1 cellular context compared by ENCODE assay signal in the genomic region with DNA sequence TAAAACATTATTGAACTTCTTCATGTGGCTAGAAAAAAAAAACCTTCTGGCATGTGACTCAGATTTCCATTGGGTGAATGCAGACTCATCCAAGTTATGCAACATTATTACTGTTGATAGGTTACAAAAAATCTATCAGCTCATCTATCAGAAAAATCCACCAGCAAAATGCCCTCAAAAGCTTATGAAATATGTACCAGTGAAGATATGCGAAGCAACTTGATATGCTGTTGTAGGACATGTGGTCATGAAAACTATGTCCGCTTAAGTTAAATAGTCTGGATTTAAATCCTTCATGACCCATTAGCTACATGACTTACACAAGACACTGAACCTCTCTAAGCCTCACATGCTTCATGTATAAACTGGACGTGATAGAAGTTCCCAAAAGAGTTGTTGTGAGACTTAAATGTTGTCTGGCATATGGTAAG.
TF ChIP-seq lines count a peak whose summit lies in the region.

No MANE protein-coding gene starts in this region.

TF ChIP-seq in HepG2, 621 proteins besides CTCF, POLR2A, EP300 and RAD21 (continued from another document):
- no peak for TF ChIP-seq TBP (CRISPR knock-in tag; IDR thresholded peaks at IDR 0.05)
- TF ChIP-seq, protein P1, sequence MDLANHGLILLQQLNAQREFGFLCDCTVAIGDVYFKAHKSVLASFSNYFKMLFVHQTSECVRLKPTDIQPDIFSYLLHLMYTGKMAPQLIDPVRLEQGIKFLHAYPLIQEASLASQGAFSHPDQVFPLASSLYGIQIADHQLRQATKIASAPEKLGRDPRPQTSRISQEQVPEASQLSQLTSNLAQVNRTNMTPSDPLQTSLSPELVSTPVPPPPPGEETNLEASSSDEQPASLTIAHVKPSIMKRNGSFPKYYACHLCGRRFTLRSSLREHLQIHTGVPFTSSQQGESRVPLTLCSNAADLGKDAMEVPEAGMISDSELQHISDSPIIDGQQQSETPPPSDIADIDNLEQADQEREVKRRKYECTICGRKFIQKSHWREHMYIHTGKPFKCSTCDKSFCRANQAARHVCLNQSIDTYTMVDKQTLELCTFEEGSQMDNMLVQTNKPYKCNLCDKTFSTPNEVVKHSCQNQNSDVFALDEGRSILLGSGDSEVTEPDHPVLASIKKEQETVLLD (CRISPR knock-in tag; IDR thresholded peaks at IDR 0.05; ENCODE audit: low read depth), result no peak
- TF ChIP-seq, protein P2, sequence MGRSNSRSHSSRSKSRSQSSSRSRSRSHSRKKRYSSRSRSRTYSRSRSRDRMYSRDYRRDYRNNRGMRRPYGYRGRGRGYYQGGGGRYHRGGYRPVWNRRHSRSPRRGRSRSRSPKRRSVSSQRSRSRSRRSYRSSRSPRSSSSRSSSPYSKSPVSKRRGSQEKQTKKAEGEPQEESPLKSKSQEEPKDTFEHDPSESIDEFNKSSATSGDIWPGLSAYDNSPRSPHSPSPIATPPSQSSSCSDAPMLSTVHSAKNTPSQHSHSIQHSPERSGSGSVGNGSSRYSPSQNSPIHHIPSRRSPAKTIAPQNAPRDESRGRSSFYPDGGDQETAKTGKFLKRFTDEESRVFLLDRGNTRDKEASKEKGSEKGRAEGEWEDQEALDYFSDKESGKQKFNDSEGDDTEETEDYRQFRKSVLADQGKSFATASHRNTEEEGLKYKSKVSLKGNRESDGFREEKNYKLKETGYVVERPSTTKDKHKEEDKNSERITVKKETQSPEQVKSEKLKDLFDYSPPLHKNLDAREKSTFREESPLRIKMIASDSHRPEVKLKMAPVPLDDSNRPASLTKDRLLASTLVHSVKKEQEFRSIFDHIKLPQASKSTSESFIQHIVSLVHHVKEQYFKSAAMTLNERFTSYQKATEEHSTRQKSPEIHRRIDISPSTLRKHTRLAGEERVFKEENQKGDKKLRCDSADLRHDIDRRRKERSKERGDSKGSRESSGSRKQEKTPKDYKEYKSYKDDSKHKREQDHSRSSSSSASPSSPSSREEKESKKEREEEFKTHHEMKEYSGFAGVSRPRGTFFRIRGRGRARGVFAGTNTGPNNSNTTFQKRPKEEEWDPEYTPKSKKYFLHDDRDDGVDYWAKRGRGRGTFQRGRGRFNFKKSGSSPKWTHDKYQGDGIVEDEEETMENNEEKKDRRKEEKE (IDR thresholded peaks at IDR 0.05), result no peak
- no peak for TF ChIP-seq ZBTB21 (CRISPR knock-in tag; IDR thresholded peaks at IDR 0.05)
- no peak for TF ChIP-seq TSC22D2 (CRISPR knock-in tag; IDR thresholded peaks at IDR 0.05; ENCODE audit: borderline replicate concordance)
- TF ChIP-seq HNRNPK (IDR thresholded peaks at IDR 0.05; ENCODE audit: low read depth, low read length, poor library complexity, severe bottlenecking), result no peak
- no peak for TF ChIP-seq ZNF552 (CRISPR knock-in tag; IDR thresholded peaks at IDR 0.05; ENCODE audit: borderline replicate concordance)
